ENCODE assay signal across 21 cellular contexts in the genomic region with DNA sequence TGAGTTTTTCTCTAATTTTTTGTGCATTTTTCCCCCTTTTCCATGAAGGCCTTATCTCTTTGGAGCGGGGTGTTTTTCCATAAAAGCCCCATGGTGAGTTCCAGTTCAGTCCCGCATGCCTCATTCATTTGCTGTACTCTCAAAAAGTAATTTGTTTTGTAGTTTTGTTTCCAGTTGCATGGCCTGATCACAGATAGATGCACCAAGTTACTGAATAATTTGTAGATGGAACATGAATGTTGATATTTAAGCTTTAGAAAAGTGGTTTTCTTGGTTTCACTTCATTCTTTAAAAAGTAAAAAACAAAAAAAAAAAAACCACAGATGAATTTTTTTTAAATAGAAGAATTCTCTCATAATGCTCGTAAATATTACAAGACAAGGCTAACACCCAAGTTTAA.
"Had no signal": no experiment of that assay in that cellular context is flagged by ENCODE, and none has a peak within 500 bp of the region (broad histone marks: within the 10 kb centered on the region; RNA-seq: fewer than 3 reads in every experiment).

No MANE protein-coding gene starts in this region.

- ATAC-seq: mucosa of descending colon; naive thymus-derived CD4-positive, alpha-beta T cell; natural killer cell treated with Interleukin-12 subunit alpha and Interleukin-12 subunit beta and Interleukin-15 and Interleukin-18, amount 100 ng/mL, for 72 hours; right lobe of liver; stimulated activated effector memory CD8-positive, alpha-beta T cell treated with anti-CD3 and anti-CD28 coated beads, Interleukin-12 subunit alpha, Interleukin-12 subunit beta, amount 100 ng/mL, for 72 hours; upper lobe of right lung had no signal

- H3K36me3 ChIP-seq: left ventricle myocardium inferior, ovary, right atrium auricular region, right lobe of liver, spleen, suprapubic skin, thoracic aorta, tibial artery, upper lobe of right lung had no signal

- DNase-seq: islet precursor cell; left ventricle myocardium inferior; mesendoderm; midbrain; mucosa of descending colon; naive thymus-derived CD4-positive, alpha-beta T cell; ovary; right lobe of liver; spleen; stimulated activated CD4-positive, alpha-beta T cell treated with anti-CD3 and anti-CD28 coated beads, Interleukin-4, amount 100 ng/mL, for 24 hours; stimulated activated naive CD4-positive, alpha-beta T cell; tibial artery; trophoblast cell; upper lobe of right lung had no signal

- H3K9me3 ChIP-seq: mucosa of descending colon, ovary, right atrium auricular region, right lobe of liver, spleen, suprapubic skin, thoracic aorta, tibial artery, upper lobe of right lung had no signal

- H3K4me3 ChIP-seq: left ventricle myocardium inferior, lung, mucosa of descending colon, ovary, right atrium auricular region, right lobe of liver, skin epidermis, spleen, suprapubic skin, thoracic aorta, tibial artery, upper lobe of right lung had no signal

- H3K27ac ChIP-seq: left ventricle myocardium inferior, ovary, right atrium auricular region, right lobe of liver, skin epidermis, spleen, suprapubic skin, thoracic aorta, tibial artery, upper lobe of right lung had no signal

- H3K27me3 ChIP-seq: ovary, right atrium auricular region, right lobe of liver, spleen, suprapubic skin, tibial artery, upper lobe of right lung had no signal

- H3K4me1 ChIP-seq: left ventricle myocardium inferior, right atrium auricular region, spleen, suprapubic skin, tibial artery, upper lobe of right lung had no signal
